8 cellular contexts compared by ENCODE assay signal in genomic region chr6:12504325-12504966, GRCh38.
DNase-seq lines count a peak whose midpoint lies in the region; ATAC-seq and TF ChIP-seq lines count a peak whose summit lies in the region.

No MANE protein-coding gene starts in this region.

- no peaks in the 10 kb centered on the region for H3F3A ChIP-seq in GM23248 (ENCODE audit: insufficient read depth)

- no peak overlapping the region for H3K4me3 Mint-ChIP-seq in Caco-2 (ENCODE audit: unreplicated experiment)

- H3K36me3 Mint-ChIP-seq in Caco-2 (ENCODE audit: insufficient read depth, unreplicated experiment) = no peaks in the 10 kb centered on the region

- WGBS in GM23248 (ENCODE audit: low coverage in 1 of 2, low lambda C conversion rate in 2 of 2, missing lambda C conversion rate in 2 of 2), 2 experiments = 95 to 97% methylated on average over 2 of the region's 2 CpGs

- peaks cover 10% of the 10 kb centered on the region for H3K9me3 Mint-ChIP-seq in Caco-2 (ENCODE audit: unreplicated experiment)

- CTCF ChIA-PET in Caco-2 (lab: Charles Lee) = interaction anchor here (0.6 to 1.0 kb wide), 4 partner anchors 20 to 214 kb away, joined by 3 to 5 read pairs (median 4); partner anchors contain the start of gene EDN1

- H3K4me3 ChIP-seq in Caco-2 (ENCODE audit: low read depth, low read length) (no peak overlapping the region), GM23248 (no peak overlapping the region), kidney epithelial cell (ENCODE audit: low read depth, low read length) (no peak overlapping the region)

- ATAC-seq in GM21528 (IDR thresholded peaks at IDR 0.05; ENCODE audit: low FRiP score, unreplicated experiment) = no peak

- peaks cover 7% of the 10 kb centered on the region for H3K4me1 Mint-ChIP-seq in Caco-2 (ENCODE audit: low read depth, unreplicated experiment)

- H3K9me3 ChIP-seq in Caco-2 (no peaks in the 10 kb centered on the region), GM23248 (ENCODE audit: low read depth) (no peaks in the 10 kb centered on the region)

- no peaks in the 10 kb centered on the region for H3K9me2 ChIP-seq in GM23248 (ENCODE audit: insufficient read depth)

- no peak overlapping the region for H3K27ac ChIP-seq in GM23248
- no peak overlapping the region for H3K27ac ChIP-seq in caudate nucleus (ENCODE audit: low read depth, low read length)

- in situ Hi-C loops in GM23248 (cut with MboI) = no loop called here

- TF ChIP-seq CTCF in Caco-2 (IDR thresholded peaks at IDR 0.05; ENCODE audit: insufficient read depth in 1 of 2, low read depth in 1 of 2, low read length in 1 of 2, severe bottlenecking in 1 of 2, unreplicated experiment in 1 of 2) = peak; percentile 24 to 41
- TF ChIP-seq CTCF in kidney epithelial cell (IDR thresholded peaks at IDR 0.05; ENCODE audit: insufficient read depth, low read length, poor library complexity, severe bottlenecking) = peak; percentile 57

- no peak overlapping the region for H3K27ac Mint-ChIP-seq in Caco-2 (ENCODE audit: unreplicated experiment)

- H3K36me3 ChIP-seq in Caco-2 (ENCODE audit: control insufficient read depth, insufficient read depth, low read length) (no peaks in the 10 kb centered on the region), GM23248 (ENCODE audit: low read depth) (no peaks in the 10 kb centered on the region), kidney epithelial cell (ENCODE audit: control insufficient read depth, insufficient read depth, low read length) (no peaks in the 10 kb centered on the region)

- no peak overlapping the region for H3K9ac ChIP-seq in GM23248

- BruUV-seq in Caco-2 (replicated peaks; lab: Mats Ljungman, UMichigan) = no TSS peak

- POLR2A ChIA-PET in Caco-2 (lab: Charles Lee) = no interaction called here

- intact Hi-C loops in Caco-2 (cut with micrococcal nuclease; ENCODE audit: unreplicated experiment) = loop anchor here (1.0 to 5.0 kb wide), 2 partner anchors 98 to 212 kb away; no protein-coding TSS in a partner anchor

- H3K27me3 ChIP-seq in Caco-2 (replicated peaks; ENCODE audit: control insufficient read depth, insufficient read depth, low read length) (no peaks in the 10 kb centered on the region), GM23248 (replicated peaks; ENCODE audit: insufficient read depth) (no peaks in the 10 kb centered on the region), kidney epithelial cell (ENCODE audit: control insufficient read depth, insufficient read depth, low read length) (no peaks in the 10 kb centered on the region)

- DNase-seq in Caco-2 (peak in 1 of 2 experiments; percentile 55), GM23248 (peak; percentile 50), RPMI8226 (peak; percentile 47), kidney epithelial cell (ENCODE audit: low read depth) (peak; percentile 7), caudate nucleus (lab: John Stamatoyannopoulos, UW) (no peak), LoVo (ENCODE audit: low spot score) (no peak)
- DNase-seq in stimulated activated naive CD4-positive, alpha-beta T cell treated with Interleukin-2 at 50 U/mL for 16 hours (lab: John Stamatoyannopoulos, UW) = no peak

- H3K27me3 Mint-ChIP-seq in Caco-2 (ENCODE audit: insufficient read depth, unreplicated experiment) = no peaks in the 10 kb centered on the region

- no peaks in the 10 kb centered on the region for H3K79me2 ChIP-seq in GM23248 (ENCODE audit: insufficient read depth)

- H3K4me1 ChIP-seq in Caco-2 (no peaks in the 10 kb centered on the region), GM23248 (ENCODE audit: insufficient read depth) (no peaks in the 10 kb centered on the region)

- H3K4me2 ChIP-seq in GM23248 (ENCODE audit: unreplicated experiment) = no peak overlapping the region

- H2AFZ ChIP-seq in GM23248 = no peak overlapping the region

- no peaks in the 10 kb centered on the region for H4K20me1 ChIP-seq in GM23248 (ENCODE audit: insufficient read depth)

Comparison
In these comparisons a context has a peak if more than half of its experiments do, and no peak if none do; other contexts are left out.
1. DNase-seq: peak in GM23248 (single experiment), RPMI8226 (single experiment) and kidney epithelial cell (single experiment); none in caudate nucleus (0 of 61), stimulated activated naive CD4-positive, alpha-beta T cell treated with Interleukin-2 at 50 U/mL for 16 hours (single experiment) and LoVo (single experiment).